ENCODE assay signal across 22 cellular contexts in the genomic region with DNA sequence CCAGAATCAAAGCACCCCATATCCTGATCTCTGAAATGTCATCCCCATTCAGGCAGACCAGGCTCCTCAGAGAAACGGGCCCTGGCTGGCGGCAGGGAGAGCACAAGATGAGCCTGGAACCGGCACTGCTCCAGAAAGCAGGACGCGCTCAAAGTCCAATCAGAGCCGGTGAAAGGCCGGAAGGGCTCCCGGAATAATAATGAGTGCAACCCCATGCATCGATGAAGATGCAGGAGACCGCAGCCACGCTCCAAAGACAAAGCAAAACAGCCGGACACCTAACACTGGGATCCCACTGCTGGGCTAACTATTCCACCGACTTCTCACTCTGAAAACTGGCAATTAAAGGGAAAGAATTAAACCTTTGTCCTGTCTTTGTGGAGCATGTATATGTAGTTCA.
DNase-seq lines count a peak whose midpoint lies in the region; ATAC-seq and TF ChIP-seq lines count a peak whose summit lies in the region.
"Had no signal": no experiment of that assay in that cellular context is flagged by ENCODE, and none has a peak within 500 bp of the region (broad histone marks: within the 10 kb centered on the region; RNA-seq: fewer than 3 reads in every experiment).

No MANE protein-coding gene starts in this region.

- H3K9ac ChIP-seq in neural cell (ENCODE audit: low read length), result no peak overlapping the region
- H3K9ac ChIP-seq: SK-N-SH had no signal

- H3K27ac ChIP-seq in neural cell (ENCODE audit: low read length), result no peak overlapping the region
- H3K27ac ChIP-seq: A549, cardiac muscle cell, esophagus squamous epithelium had no signal

- no peak overlapping the region for H3K27ac Mint-ChIP-seq in activated CD4-positive, alpha-beta memory T cell treated with anti-CD3 and anti-CD28 coated beads, Interleukin-2, amount 10 ng/mL, durations not matched to agents 7 days and 5 days
- H3K27ac Mint-ChIP-seq: activated T-helper 17 cell treated with anti-CD3 and anti-CD28 coated beads, Interleukin-2, amount 50 U/mL, for 72 hours; naive thymus-derived CD4-positive, alpha-beta T cell had no signal

- no peak overlapping the region for H3K4me3 ChIP-seq in astrocyte of the cerebellum (ENCODE audit: low read depth, low read length)
- peak overlapping the region; percentile 36 for H3K4me3 ChIP-seq in neural cell (ENCODE audit: low read length)
- H3K4me3 ChIP-seq: A549, cardiac muscle cell, esophagus squamous epithelium had no signal

- POLR2A ChIA-PET in activated CD4-positive, alpha-beta memory T cell treated with anti-CD3 and anti-CD28 coated beads, Interleukin-2, amount 10 ng/mL, durations not matched to agents 7 days and 5 days (lab: Charles Lee), result no interaction called here

- TF ChIP-seq CTCF in astrocyte of the cerebellum (IDR thresholded peaks at IDR 0.05; ENCODE audit: low read depth, low read length, missing control alignments) (no peak), neural cell (IDR thresholded peaks at IDR 0.05; ENCODE audit: poor library complexity, severe bottlenecking) (no peak)

- no peak overlapping the region for H3K4me3 Mint-ChIP-seq in activated CD4-positive, alpha-beta memory T cell treated with anti-CD3 and anti-CD28 coated beads, Interleukin-2, amount 10 ng/mL, durations not matched to agents 7 days and 5 days
- H3K4me3 Mint-ChIP-seq: activated T-helper 17 cell treated with anti-CD3 and anti-CD28 coated beads, Interleukin-2, amount 50 U/mL, for 72 hours; naive thymus-derived CD4-positive, alpha-beta T cell had no signal

- no peak overlapping the region for H2AFZ ChIP-seq in neural cell (ENCODE audit: low read depth, low read length)

- H3F3A ChIP-seq in neural cell (ENCODE audit: insufficient read depth, low read length, poor library complexity, severe bottlenecking), result no peaks in the 10 kb centered on the region

- TF ChIP-seq RAD21 in neural cell (conservative IDR thresholded peaks at IDR 0.05), result no peak

- H3K36me3 ChIP-seq in neural cell (ENCODE audit: insufficient read depth, low read length), result no peaks in the 10 kb centered on the region
- H3K36me3 ChIP-seq: cardiac muscle cell had no signal

- no peak for ATAC-seq in HG03108 (IDR thresholded peaks at IDR 0.05; ENCODE audit: unreplicated experiment)
- ATAC-seq: A549; activated T-helper 17 cell treated with anti-CD3 and anti-CD28 coated beads, Interleukin-2, amount 50 U/mL, for 72 hours; naive thymus-derived CD4-positive, alpha-beta T cell had no signal

- H3K4me2 ChIP-seq in neural cell (ENCODE audit: low read length), result no peak overlapping the region
- H3K4me2 ChIP-seq: A549, SK-N-SH had no signal

- DNase-seq in Ammon's horn (ENCODE audit: low spot score), result peak; percentile 51
- peak; percentile 4 for DNase-seq in astrocyte of the cerebellum (ENCODE audit: low read depth)
- DNase-seq in iPS-NIHi7 (ENCODE audit: extremely low spot score), result peak; percentile 35
- DNase-seq in GOT3 (lab: John Stamatoyannopoulos, UW), result no peak
- DNase-seq in activated CD4-positive, alpha-beta memory T cell treated with anti-CD3 and anti-CD28 coated beads, Interleukin-2, amount 10 ng/mL, durations not matched to agents 7 days and 5 days, result no peak
- DNase-seq in stimulated activated CD4-positive, alpha-beta T cell treated with anti-CD3 and anti-CD28 coated beads, Interleukin-12 subunit alpha, Interleukin-12 subunit beta, amount 100 ng/mL, for 4 hours, result no peak
- DNase-seq: activated CD4-positive, CD25-positive, alpha-beta regulatory T cell treated with anti-CD3 and anti-CD28 coated beads, Interleukin-2, amount 50 U/mL, for 72 hours; DMS 273 treated with DMSO at 0.1 percent for 48 hours; esophagus squamous epithelium; GF-D8; KBM-7; mammary epithelial cell; naive thymus-derived CD4-positive, alpha-beta T cell; NCI-H2081; SK-N-SH; stimulated activated CD8-positive, alpha-beta memory T cell treated with anti-CD3 and anti-CD28 coated beads, Interleukin-4, amount 100 ng/mL, for 48 hours had no signal

- no peaks in the 10 kb centered on the region for H3K9me3 Mint-ChIP-seq in activated CD4-positive, alpha-beta memory T cell treated with anti-CD3 and anti-CD28 coated beads, Interleukin-2, amount 10 ng/mL, durations not matched to agents 7 days and 5 days
- H3K9me3 Mint-ChIP-seq: activated T-helper 17 cell treated with anti-CD3 and anti-CD28 coated beads, Interleukin-2, amount 50 U/mL, for 72 hours had no signal

- peaks cover 6% of the 10 kb centered on the region for H3K36me3 Mint-ChIP-seq in activated CD4-positive, alpha-beta memory T cell treated with anti-CD3 and anti-CD28 coated beads, Interleukin-2, amount 10 ng/mL, durations not matched to agents 7 days and 5 days (ENCODE audit: low read depth)

- H4K20me1 ChIP-seq in neural cell (ENCODE audit: insufficient read depth), result no peaks in the 10 kb centered on the region

- H3K79me2 ChIP-seq in neural cell (replicated peaks; ENCODE audit: insufficient read depth, low read length), result no peaks in the 10 kb centered on the region

- H3K27me3 ChIP-seq in neural cell (ENCODE audit: insufficient read depth, low read depth, low read length), result no peaks in the 10 kb centered on the region
- H3K27me3 ChIP-seq: cardiac muscle cell, dorsolateral prefrontal cortex, esophagus squamous epithelium had no signal

- in situ Hi-C loops in astrocyte of the cerebellum (cut with HindIII; ENCODE audit: low sequenced_read_pairs), result no loop called here

- H3K27me3 Mint-ChIP-seq in activated CD4-positive, alpha-beta memory T cell treated with anti-CD3 and anti-CD28 coated beads, Interleukin-2, amount 10 ng/mL, durations not matched to agents 7 days and 5 days, result no peaks in the 10 kb centered on the region
- H3K27me3 Mint-ChIP-seq: activated T-helper 17 cell treated with anti-CD3 and anti-CD28 coated beads, Interleukin-2, amount 50 U/mL, for 72 hours; naive thymus-derived CD4-positive, alpha-beta T cell had no signal

- peaks cover 2% of the 10 kb centered on the region for H3K4me1 Mint-ChIP-seq in activated CD4-positive, alpha-beta memory T cell treated with anti-CD3 and anti-CD28 coated beads, Interleukin-2, amount 10 ng/mL, durations not matched to agents 7 days and 5 days
- H3K4me1 Mint-ChIP-seq: activated T-helper 17 cell treated with anti-CD3 and anti-CD28 coated beads, Interleukin-2, amount 50 U/mL, for 72 hours; naive thymus-derived CD4-positive, alpha-beta T cell had no signal

- CTCF ChIA-PET in activated CD4-positive, alpha-beta memory T cell treated with anti-CD3 and anti-CD28 coated beads, Interleukin-2, amount 10 ng/mL, durations not matched to agents 7 days and 5 days (lab: Charles Lee), result no interaction called here

- TF ChIP-seq EP300 in neural cell (conservative IDR thresholded peaks at IDR 0.05; ENCODE audit: poor library complexity, severe bottlenecking), result no peak

- H3K9me3 ChIP-seq in neural cell (ENCODE audit: low read length), result no peaks in the 10 kb centered on the region
- H3K9me3 ChIP-seq: A549, esophagus squamous epithelium, SK-N-SH had no signal

- H3K9me2 ChIP-seq in neural cell (ENCODE audit: insufficient read depth, low read length), result no peaks in the 10 kb centered on the region
- H3K9me2 ChIP-seq: SK-N-SH had no signal

TF ChIP-seq in neural cell, 6 proteins besides CTCF, POLR2A, EP300 and RAD21:
- TF ChIP-seq MXI1 (conservative IDR thresholded peaks at IDR 0.05; ENCODE audit: poor library complexity, severe bottlenecking), result no peak
- no peak for TF ChIP-seq TAF1 (IDR thresholded peaks at IDR 0.05; ENCODE audit: low read depth)
- TF ChIP-seq, protein P1, sequence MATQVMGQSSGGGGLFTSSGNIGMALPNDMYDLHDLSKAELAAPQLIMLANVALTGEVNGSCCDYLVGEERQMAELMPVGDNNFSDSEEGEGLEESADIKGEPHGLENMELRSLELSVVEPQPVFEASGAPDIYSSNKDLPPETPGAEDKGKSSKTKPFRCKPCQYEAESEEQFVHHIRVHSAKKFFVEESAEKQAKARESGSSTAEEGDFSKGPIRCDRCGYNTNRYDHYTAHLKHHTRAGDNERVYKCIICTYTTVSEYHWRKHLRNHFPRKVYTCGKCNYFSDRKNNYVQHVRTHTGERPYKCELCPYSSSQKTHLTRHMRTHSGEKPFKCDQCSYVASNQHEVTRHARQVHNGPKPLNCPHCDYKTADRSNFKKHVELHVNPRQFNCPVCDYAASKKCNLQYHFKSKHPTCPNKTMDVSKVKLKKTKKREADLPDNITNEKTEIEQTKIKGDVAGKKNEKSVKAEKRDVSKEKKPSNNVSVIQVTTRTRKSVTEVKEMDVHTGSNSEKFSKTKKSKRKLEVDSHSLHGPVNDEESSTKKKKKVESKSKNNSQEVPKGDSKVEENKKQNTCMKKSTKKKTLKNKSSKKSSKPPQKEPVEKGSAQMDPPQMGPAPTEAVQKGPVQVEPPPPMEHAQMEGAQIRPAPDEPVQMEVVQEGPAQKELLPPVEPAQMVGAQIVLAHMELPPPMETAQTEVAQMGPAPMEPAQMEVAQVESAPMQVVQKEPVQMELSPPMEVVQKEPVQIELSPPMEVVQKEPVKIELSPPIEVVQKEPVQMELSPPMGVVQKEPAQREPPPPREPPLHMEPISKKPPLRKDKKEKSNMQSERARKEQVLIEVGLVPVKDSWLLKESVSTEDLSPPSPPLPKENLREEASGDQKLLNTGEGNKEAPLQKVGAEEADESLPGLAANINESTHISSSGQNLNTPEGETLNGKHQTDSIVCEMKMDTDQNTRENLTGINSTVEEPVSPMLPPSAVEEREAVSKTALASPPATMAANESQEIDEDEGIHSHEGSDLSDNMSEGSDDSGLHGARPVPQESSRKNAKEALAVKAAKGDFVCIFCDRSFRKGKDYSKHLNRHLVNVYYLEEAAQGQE (IDR thresholded peaks at IDR 0.05; ENCODE audit: borderline replicate concordance), result no peak
- TF ChIP-seq EZH2 (IDR thresholded peaks at IDR 0.05; ENCODE audit: borderline replicate concordance, insufficient read depth, low read length, poor library complexity, severe bottlenecking), result no peak
- TF ChIP-seq SMC3 (conservative IDR thresholded peaks at IDR 0.05; ENCODE audit: poor library complexity), result no peak
- TF ChIP-seq POLR2AphosphoS5 (IDR thresholded peaks at IDR 0.05), result no peak

Comparison
In these comparisons a context has a peak if more than half of its experiments do, and no peak if none do; other contexts are left out.
1. DNase-seq: peak in Ammon's horn (single experiment), astrocyte of the cerebellum (single experiment) and iPS-NIHi7 (single experiment); none in GOT3 (single experiment), activated CD4-positive, alpha-beta memory T cell treated with anti-CD3 and anti-CD28 coated beads, Interleukin-2, amount 10 ng/mL, durations not matched to agents 7 days and 5 days (single experiment) and stimulated activated CD4-positive, alpha-beta T cell treated with anti-CD3 and anti-CD28 coated beads, Interleukin-12 subunit alpha, Interleukin-12 subunit beta, amount 100 ng/mL, for 4 hours (single experiment).